In genomic region chr20:18255526-18255925, GRCh38 we compare ENCODE assay signal across 22 cellular contexts.
"Had no signal": no experiment of that assay in that cellular context is flagged by ENCODE, and none has a peak within 500 bp of the region (broad histone marks: within the 10 kb centered on the region; RNA-seq: fewer than 3 reads in every experiment).

No MANE protein-coding gene starts in this region.

- H3K27me3 ChIP-seq: colonic mucosa, esophagus squamous epithelium, foreskin keratinocyte, left lung had no signal

- H3K4me3 ChIP-seq: colonic mucosa, esophagus squamous epithelium, heart right ventricle, left lung, lower lobe of right lung, mucosa of descending colon had no signal

- ATAC-seq: effector memory CD8-positive, alpha-beta T cell; esophagus mucosa; foreskin keratinocyte; heart right ventricle; left cardiac atrium; left ventricle myocardium superior; mucosa of descending colon had no signal

- H3K4me1 ChIP-seq: colonic mucosa, heart right ventricle, lower lobe of right lung had no signal

- H3K36me3 ChIP-seq: colonic mucosa, esophagus squamous epithelium, heart right ventricle, left lung, lower lobe of right lung had no signal

- H3K9me3 ChIP-seq: colonic mucosa, esophagus squamous epithelium, heart right ventricle, left lung, lower lobe of right lung, mucosa of descending colon had no signal

- H3K27ac ChIP-seq: colonic mucosa, epithelial cell of prostate, esophagus squamous epithelium, foreskin keratinocyte, heart right ventricle, left lung, lower lobe of right lung had no signal

- DNase-seq: cerebellar nuclear complex; colonic mucosa; cortex of kidney; effector CD8-positive, alpha-beta T cell; effector memory CD8-positive, alpha-beta T cell; endodermal cell; erythroblast; esophagus squamous epithelium; foreskin keratinocyte; glutamatergic neuron; head of caudate nucleus; heart right ventricle; hippocampal formation; left cardiac atrium; left lung; left ventricle myocardium superior; lower lobe of right lung; mesenchymal stem cell; midbrain; mucosa of descending colon had no signal
